In genomic region chr1:198156111-198156744, GRCh38 we compare ENCODE assay signal across 8 cellular contexts. TPM values are rescaled to one million over a fixed set of nuclear protein-coding genes. Genes with fewer than 3 reads are reported as not detected.
DNase-seq lines count a peak whose midpoint lies in the region; ATAC-seq and TF ChIP-seq lines count a peak whose summit lies in the region.

No MANE protein-coding gene starts in this region.

- H3K27ac ChIP-seq in breast epithelium, result peak overlapping the region; percentile 99

- ATAC-seq in HG02885 (IDR thresholded peaks at IDR 0.05; ENCODE audit: poor library complexity, unreplicated experiment), result peak; percentile 30

- peaks cover 0 to 6% of the 10 kb centered on the region in 2 donors for H3K4me1 ChIP-seq in breast epithelium

- DNase-seq in NCI-H1417 (lab: John Stamatoyannopoulos, UW) (peak; percentile 30 to 67 (median 38)), NCI-H1417 treated with DMSO at 0.1 percent for 48 hours (lab: John Stamatoyannopoulos, UW) (no peak), NCI-H187 (lab: John Stamatoyannopoulos, UW) (peak; percentile 17 to 29), UCSD-AML1 (lab: John Stamatoyannopoulos, UW; ENCODE audit: unreplicated experiment) (peak; percentile 68), breast epithelium (ENCODE audit: low spot score in 2 of 2) (peak; percentile 50 to 63), iris pigment epithelial cell (ENCODE audit: low read depth) (peak; percentile 86)
- peak; percentile 61 to 83 (median 67) for DNase-seq in stimulated activated CD4-positive, alpha-beta T cell treated with anti-CD3 and anti-CD28 coated beads, Interleukin-12 subunit alpha, Interleukin-12 subunit beta, amount 100 ng/mL, for 48 hours (ENCODE audit: low read depth in 2 of 3, low spot score in 1 of 3)

- no peaks in the 10 kb centered on the region for H3K9me3 ChIP-seq in breast epithelium

- no peaks in the 10 kb centered on the region for H3K36me3 ChIP-seq in breast epithelium

- H3K4me3 ChIP-seq in breast epithelium, result peak overlapping the region; percentile 94 to 100 (median 98)

- peak; percentile 44 to 66 (median 56) for TF ChIP-seq CTCF in breast epithelium (IDR thresholded peaks at IDR 0.05)

- intact Hi-C loops in breast epithelium (cut with DNase I; ENCODE audit: low total_unique reads), result loop anchor here (2.0 kb wide), 1 partner anchor 39 kb away; no protein-coding TSS in a partner anchor

- TF ChIP-seq POLR2A in breast epithelium (IDR thresholded peaks at IDR 0.05), result no peak

- H3K27me3 ChIP-seq in breast epithelium, result no peaks in the 10 kb centered on the region

RNA-seq across cellular contexts. Expression of gene NEK7, which starts 0.6 kb away (rescaled TPM):
- 100 to 1,000 TPM in 2 of 3 donors, 10 to 100 TPM in 1; 82.3 to 187 (median 105) TPM for total RNA-seq in breast epithelium
